19 cellular contexts compared by ENCODE assay signal in the genomic region with DNA sequence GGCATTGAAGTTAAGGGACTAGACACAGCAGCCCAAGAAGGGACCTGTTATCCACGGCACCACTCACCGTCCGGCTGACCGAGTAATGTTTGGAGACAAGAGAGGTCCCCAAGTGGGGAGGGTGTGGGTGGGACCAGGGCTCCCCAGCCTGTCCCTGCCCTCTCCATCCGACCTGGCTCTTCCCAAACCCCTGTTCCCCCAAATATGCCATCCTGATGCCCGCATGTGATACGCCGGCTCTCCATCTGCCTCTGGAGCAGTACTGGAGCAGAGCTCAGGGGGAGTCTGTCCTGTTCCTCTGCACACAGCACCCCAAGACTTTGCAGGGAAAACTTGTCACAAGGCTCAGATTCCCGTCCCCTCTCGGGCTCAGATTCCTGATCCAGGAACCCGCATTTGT.
"Had no signal": no experiment of that assay in that cellular context is flagged by ENCODE, and none has a peak within 500 bp of the region (broad histone marks: within the 10 kb centered on the region; RNA-seq: fewer than 3 reads in every experiment).

No MANE protein-coding gene starts in this region.

- H3K36me3 Mint-ChIP-seq: memory B cell; natural killer cell treated with Interleukin-12 subunit alpha and Interleukin-12 subunit beta and Interleukin-15 and Interleukin-18, amount 100 ng/mL, for 72 hours had no signal

- H3K9me3 ChIP-seq: esophagus squamous epithelium, prostate gland, right atrium auricular region, thyroid gland had no signal

- H3K27ac ChIP-seq: esophagus squamous epithelium, prostate gland, right atrium auricular region, thyroid gland had no signal

- H3K4me1 ChIP-seq: prostate gland had no signal

- H3K27me3 ChIP-seq: right atrium auricular region, thyroid gland had no signal

- H3K36me3 ChIP-seq: esophagus squamous epithelium, prostate gland, right atrium auricular region, thyroid gland had no signal

- ATAC-seq: natural killer cell treated with Interleukin-12 subunit alpha and Interleukin-12 subunit beta and Interleukin-15 and Interleukin-18, amount 100 ng/mL, for 72 hours; sciatic nerve had no signal

- DNase-seq: cortex of kidney; effector memory CD8-positive, alpha-beta T cell; erythroblast; esophagus squamous epithelium; foreskin melanocyte; stimulated activated CD4-positive, alpha-beta T cell treated with anti-CD3 and anti-CD28 coated beads, Interleukin-12 subunit alpha, Interleukin-12 subunit beta, amount 100 ng/mL, for 4 hours; stimulated activated CD4-positive, alpha-beta T cell treated with anti-CD3 and anti-CD28 coated beads, Interleukin-1b, Interleukin-23, amount 100 ng/mL, for 48 hours; stimulated activated CD4-positive, alpha-beta T cell treated with anti-CD3 and anti-CD28 coated beads, Interleukin-4, amount 100 ng/mL, for 1 hour; stimulated activated CD8-positive, alpha-beta memory T cell treated with anti-CD3 and anti-CD28 coated beads, Interleukin-4, amount 100 ng/mL, for 48 hours; stimulated activated naive CD4-positive, alpha-beta T cell; stimulated activated naive CD8-positive, alpha-beta T cell treated with anti-CD3 and anti-CD28 coated beads, Interleukin-15, amount 100 ng/mL, for 72 hours; thyroid gland; trophoblast cell had no signal

- H3K27ac Mint-ChIP-seq: memory B cell; natural killer cell treated with Interleukin-12 subunit alpha and Interleukin-12 subunit beta and Interleukin-15 and Interleukin-18, amount 100 ng/mL, for 72 hours; stimulated activated naive CD8-positive, alpha-beta T cell treated with anti-CD3 and anti-CD28 coated beads, Interleukin-15, amount 100 ng/mL, for 72 hours had no signal

- H3K4me3 ChIP-seq: lung had no signal

- H3K4me3 Mint-ChIP-seq: memory B cell; natural killer cell treated with Interleukin-12 subunit alpha and Interleukin-12 subunit beta and Interleukin-15 and Interleukin-18, amount 100 ng/mL, for 72 hours had no signal

- H3K9me3 Mint-ChIP-seq: effector memory CD8-positive, alpha-beta T cell; memory B cell; stimulated activated naive CD8-positive, alpha-beta T cell treated with anti-CD3 and anti-CD28 coated beads, Interleukin-15, amount 100 ng/mL, for 72 hours had no signal
